ENCODE assay signal across 18 cellular contexts in the genomic region with DNA sequence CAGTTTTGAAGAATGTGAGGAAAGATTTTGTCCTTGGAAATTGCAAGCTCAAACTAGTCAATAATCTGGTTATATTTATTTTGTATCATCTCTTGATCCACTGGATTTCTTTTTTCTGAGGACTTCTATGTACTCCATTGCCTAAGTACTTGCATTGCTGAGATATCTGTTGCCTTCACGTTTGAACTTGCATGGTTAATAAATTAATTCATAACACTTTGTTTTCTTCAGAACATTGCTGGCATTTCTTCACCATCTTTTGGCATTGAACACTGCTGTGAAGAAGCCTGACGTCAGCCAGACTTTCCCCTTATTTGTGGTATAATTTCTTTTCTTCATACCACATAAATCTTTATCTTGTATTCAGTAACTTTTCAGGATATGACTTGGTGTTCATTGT.
"Had no signal": no experiment of that assay in that cellular context is flagged by ENCODE, and none has a peak within 500 bp of the region (broad histone marks: within the 10 kb centered on the region; RNA-seq: fewer than 3 reads in every experiment).

No MANE protein-coding gene starts in this region.

- DNase-seq: KBM-7, MG63, NCI-H1092, NCI-H1105 treated with DMSO at 0.1 percent for 48 hours, NCI-H1417 treated with DMSO at 0.1 percent for 48 hours, NCI-H146, NCI-H1694 treated with DMSO at 0.1 percent for 48 hours, NCI-H1930, NCI-H2081, NCI-H2107, NCI-H2227 treated with DMSO at 0.1 percent for 48 hours, NCI-H524 treated with DMSO at 0.1 percent for 48 hours, NCI-H69, NCI-H774, RPMI8226, SHP77 had no signal

- FAIRE-seq: RCC 7860 had no signal

- H3K4me3 ChIP-seq: MG63 had no signal

- ATAC-seq: SK-N-SH treated with all-trans-retinoic acid at 6 μM for 48 hours had no signal

- H3K27me3 ChIP-seq: MG63 had no signal

- H3K9me3 ChIP-seq: MG63 had no signal

- H3K36me3 ChIP-seq: MG63 had no signal
